24 cellular contexts compared by ENCODE assay signal in genomic region chr10:111556666-111557065, GRCh38.
"Had no signal": no experiment of that assay in that cellular context is flagged by ENCODE, and none has a peak within 500 bp of the region (broad histone marks: within the 10 kb centered on the region; RNA-seq: fewer than 3 reads in every experiment).

No MANE protein-coding gene starts in this region.

- H3K36me3 Mint-ChIP-seq: immature natural killer cell; naive B cell; stimulated activated naive B cell treated with anti-CD40 and anti-IgM and Interleukin-4, amounts not matched to agents 10 μg/mL and 1 μg/mL and 100 μg/mL, for 72 hours had no signal

- H3K27me3 ChIP-seq: dorsolateral prefrontal cortex, gastroesophageal sphincter, spleen, stomach had no signal

- H3K4me3 ChIP-seq: dorsolateral prefrontal cortex, gastroesophageal sphincter, left ventricle myocardium inferior, lung, prostate gland, spleen, stomach had no signal

- H3K27me3 Mint-ChIP-seq: stimulated activated naive B cell treated with anti-CD40 and anti-IgM and Interleukin-4, amounts not matched to agents 10 μg/mL and 1 μg/mL and 100 μg/mL, for 72 hours had no signal

- H3K4me3 Mint-ChIP-seq: immature natural killer cell; naive B cell; nephron; stimulated activated naive B cell treated with anti-CD40 and anti-IgM and Interleukin-4, amounts not matched to agents 10 μg/mL and 1 μg/mL and 100 μg/mL, for 72 hours had no signal

- H2AFZ ChIP-seq: parathyroid adenoma had no signal

- H3K27ac Mint-ChIP-seq: immature natural killer cell; naive B cell; nephron; stimulated activated naive B cell treated with anti-CD40 and anti-IgM and Interleukin-4, amounts not matched to agents 10 μg/mL and 1 μg/mL and 100 μg/mL, for 72 hours had no signal

- H3K79me2 ChIP-seq: parathyroid adenoma had no signal

- H3K27ac ChIP-seq: gastroesophageal sphincter, left ventricle myocardium inferior, parathyroid adenoma, prostate gland, stomach had no signal

- DNase-seq: cortex of kidney; dorsolateral prefrontal cortex; effector memory CD4-positive, alpha-beta T cell; foreskin fibroblast; glutamatergic neuron; immature natural killer cell; left ventricle myocardium inferior; mesendoderm; naive B cell; occipital lobe; spleen; stimulated activated CD4-positive, alpha-beta T cell treated with anti-CD3 and anti-CD28 coated beads, Interleukin-15, amount 100 ng/mL, for 24 hours; stimulated activated CD4-positive, alpha-beta T cell treated with anti-CD3 and anti-CD28 coated beads, Interleukin-1b, Interleukin-23, amount 100 ng/mL, for 48 hours; stimulated activated CD4-positive, alpha-beta T cell treated with anti-CD3 and anti-CD28 coated beads, Interleukin-4, amount 100 ng/mL, for 24 hours; stimulated activated naive B cell treated with anti-CD40 and anti-IgM and Interleukin-4, amounts not matched to agents 10 μg/mL and 1 μg/mL and 100 μg/mL, for 72 hours; stomach; trophoblast cell had no signal

- H3K36me3 ChIP-seq: gastroesophageal sphincter, left ventricle myocardium inferior, prostate gland, spleen, stomach had no signal

- H3K9me3 ChIP-seq: gastroesophageal sphincter, left ventricle myocardium inferior, prostate gland, spleen, stomach had no signal

- H3K9ac ChIP-seq: parathyroid adenoma had no signal

- H3K4me1 Mint-ChIP-seq: immature natural killer cell; naive B cell; stimulated activated naive B cell treated with anti-CD40 and anti-IgM and Interleukin-4, amounts not matched to agents 10 μg/mL and 1 μg/mL and 100 μg/mL, for 72 hours had no signal

- ATAC-seq: esophagus mucosa; gastroesophageal sphincter; sciatic nerve; stimulated activated naive B cell treated with anti-CD40 and anti-IgM and Interleukin-4, amounts not matched to agents 10 μg/mL and 1 μg/mL and 100 μg/mL, for 72 hours had no signal

- H3K4me1 ChIP-seq: gastroesophageal sphincter, left ventricle myocardium inferior, parathyroid adenoma, prostate gland, spleen, stomach had no signal

- H3K9me3 Mint-ChIP-seq: naive B cell; nephron; stimulated activated naive B cell treated with anti-CD40 and anti-IgM and Interleukin-4, amounts not matched to agents 10 μg/mL and 1 μg/mL and 100 μg/mL, for 72 hours had no signal
